ENCODE assay signal across 8 cellular contexts in genomic region chr12:71840226-71840847, GRCh38.
DNase-seq lines count a peak whose midpoint lies in the region; ATAC-seq lines count a peak whose summit lies in the region.

No MANE protein-coding gene starts in this region.

- peak; percentile 60 for DNase-seq in activated CD8-positive, alpha-beta memory T cell treated with anti-CD3 and anti-CD28 coated beads for 24 hours
- DNase-seq in activated CD8-positive, alpha-beta memory T cell treated with anti-CD3 and anti-CD28 coated beads, Interleukin-2, amount 50 U/mL, for 48 hours, result no peak
- peak; percentile 4 for DNase-seq in NCI-H2227 treated with DMSO at 0.1 percent for 48 hours (lab: John Stamatoyannopoulos, UW)
- DNase-seq in astrocyte of the hippocampus (ENCODE audit: low read depth, low spot score), result peak; percentile 67
- peak; percentile 29 for DNase-seq in inferior parietal cortex (ENCODE audit: extremely low spot score)
- DNase-seq in stimulated activated CD8-positive, alpha-beta memory T cell treated with anti-CD3 and anti-CD28 coated beads, Interleukin-4, amount 100 ng/mL, for 48 hours, result peak; percentile 30
- no peak for DNase-seq in T-helper 9 cell

- ATAC-seq in HG02588 (IDR thresholded peaks at IDR 0.05; ENCODE audit: unreplicated experiment), result peak; percentile 5

Comparison
In these comparisons a context has a peak if more than half of its experiments do, and no peak if none do; other contexts are left out.
1. DNase-seq: peak in activated CD8-positive, alpha-beta memory T cell treated with anti-CD3 and anti-CD28 coated beads for 24 hours (single experiment), NCI-H2227 treated with DMSO at 0.1 percent for 48 hours (single experiment), astrocyte of the hippocampus (single experiment), inferior parietal cortex (single experiment) and stimulated activated CD8-positive, alpha-beta memory T cell treated with anti-CD3 and anti-CD28 coated beads, Interleukin-4, amount 100 ng/mL, for 48 hours (single experiment); none in activated CD8-positive, alpha-beta memory T cell treated with anti-CD3 and anti-CD28 coated beads, Interleukin-2, amount 50 U/mL, for 48 hours (single experiment) and T-helper 9 cell (single experiment).